ENCODE assay signal across 35 cellular contexts in the genomic region with DNA sequence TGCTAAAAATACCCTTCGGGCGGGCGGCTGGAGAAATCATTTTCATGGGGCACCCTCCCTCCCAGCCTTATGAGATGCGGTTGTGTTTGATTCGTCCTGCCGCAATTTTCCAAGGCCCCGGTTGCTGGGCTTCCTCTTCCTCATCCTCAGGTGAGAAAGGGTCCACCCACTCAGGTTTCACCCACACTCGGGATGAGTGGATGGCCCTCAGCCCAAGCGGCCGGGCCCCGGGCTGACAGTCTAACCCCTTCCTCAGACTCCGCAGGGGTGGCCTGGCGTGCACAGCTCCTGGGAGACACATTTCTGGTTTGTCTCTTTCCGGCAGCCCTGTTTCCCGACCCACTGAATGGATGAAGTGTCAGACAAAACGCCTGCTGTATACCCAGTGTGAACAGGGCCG.
"Had no signal": no experiment of that assay in that cellular context is flagged by ENCODE, and none has a peak within 500 bp of the region (broad histone marks: within the 10 kb centered on the region; RNA-seq: fewer than 3 reads in every experiment).

No MANE protein-coding gene starts in this region.

- H3K4me2 ChIP-seq: KMS-11 had no signal

- H3K9me3 ChIP-seq: MG63 had no signal

- H3K27me3 ChIP-seq: MG63 had no signal

- H3K27ac ChIP-seq: KMS-11 had no signal

- DNase-seq: Karpas-422, Kasumi-1, KBM-7, KG1, MG63, MM.1S, MV-4-11, NCI-H1048, NCI-H1092, NCI-H1092 treated with DMSO at 0.1 percent for 48 hours, NCI-H1105, NCI-H1105 treated with DMSO at 0.1 percent for 48 hours, NCI-H1417, NCI-H1417 treated with DMSO at 0.1 percent for 48 hours, NCI-H1436, NCI-H1436 treated with DMSO at 0.1 percent for 48 hours, NCI-H146, NCI-H1694, NCI-H1694 treated with DMSO at 0.1 percent for 48 hours, NCI-H187, NCI-H187 treated with DMSO at 0.1 percent for 48 hours, NCI-H1930, NCI-H2029, NCI-H2029 treated with DMSO at 0.1 percent for 48 hours, NCI-H2081, NCI-H2081 treated with DMSO at 0.1 percent for 48 hours, NCI-H2107, NCI-H2171, NCI-H2171 treated with DMSO at 0.1 percent for 48 hours, NCI-H2227 treated with DMSO at 0.1 percent for 48 hours, NCI-H226, NCI-H345, NCI-H446, NCI-H446 treated with DMSO at 0.1 percent for 48 hours had no signal

- H3K36me3 ChIP-seq: MG63 had no signal

- H3K4me3 ChIP-seq: MG63 had no signal

- H3K9ac ChIP-seq: KMS-11 had no signal
